Comparison of ENCODE assay signal across 15 cellular contexts in the genomic region with DNA sequence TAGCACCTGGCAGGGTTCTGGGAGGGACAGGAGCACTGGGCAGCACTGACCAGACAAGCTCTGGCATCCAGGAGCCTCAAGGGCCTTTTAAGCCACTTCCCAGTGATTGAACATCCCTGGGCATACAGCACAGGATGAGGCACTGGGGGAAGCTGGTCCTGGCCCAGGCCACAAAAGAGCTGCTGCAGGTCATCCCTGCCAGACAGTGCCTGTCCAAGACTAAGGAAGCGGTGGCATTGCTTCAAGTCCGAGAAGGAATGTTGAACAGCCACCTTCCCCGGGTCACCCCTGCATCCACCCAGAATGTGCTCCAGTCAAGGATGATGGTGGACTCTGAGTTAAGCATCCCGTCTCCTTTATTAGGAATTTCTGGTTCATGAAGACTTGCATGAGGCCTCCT. TPM values are rescaled to one million over a fixed set of nuclear protein-coding genes. Genes with fewer than 3 reads are reported as not detected.
DNase-seq lines count a peak whose midpoint lies in the region; ATAC-seq and TF ChIP-seq lines count a peak whose summit lies in the region.
"Had no signal": no experiment of that assay in that cellular context is flagged by ENCODE, and none has a peak within 500 bp of the region (broad histone marks: within the 10 kb centered on the region; RNA-seq: fewer than 3 reads in every experiment).

No MANE protein-coding gene starts in this region.

- H3K4me3 ChIP-seq in Karpas-422 (ENCODE audit: low read length) (no peak overlapping the region), neural progenitor cell (no peak overlapping the region), BE2C (ENCODE audit: low read depth, low read length) (no peak overlapping the region)

- H3K79me2 ChIP-seq in Karpas-422 (ENCODE audit: low read length) (peaks cover 16% of the 10 kb centered on the region), neural progenitor cell (ENCODE audit: low read depth) (no peaks in the 10 kb centered on the region)

- no peaks in the 10 kb centered on the region for H3K9me2 ChIP-seq in Karpas-422 (replicated peaks; ENCODE audit: insufficient read depth, low read length)

- H3K4me2 ChIP-seq in Karpas-422 (ENCODE audit: low read depth, low read length, poor library complexity, severe bottlenecking) (no peak overlapping the region), neural progenitor cell (no peak overlapping the region)

- intact Hi-C loops in activated CD4-positive, alpha-beta T cell treated with anti-CD3 and anti-CD28 coated beads, Interleukin-2, amount 10 ng/mL, durations not matched to agents 24 days and 14 days (cut with micrococcal nuclease): no loop called here

- peak overlapping the region; percentile 37 for H3K4me3 Mint-ChIP-seq in activated CD4-positive, alpha-beta T cell treated with anti-CD3 and anti-CD28 coated beads, Interleukin-2, amount 10 ng/mL, durations not matched to agents 24 days and 14 days
- peak overlapping the region; percentile 25 for H3K4me3 Mint-ChIP-seq in activated naive CD8-positive, alpha-beta T cell treated with anti-CD3 and anti-CD28 coated beads for 36 hours
- peak overlapping the region; percentile 94 for H3K4me3 Mint-ChIP-seq in neural progenitor cell

- H3K9me3 Mint-ChIP-seq in activated CD4-positive, alpha-beta T cell treated with anti-CD3 and anti-CD28 coated beads, Interleukin-2, amount 10 ng/mL, durations not matched to agents 24 days and 14 days: no peaks in the 10 kb centered on the region
- no peaks in the 10 kb centered on the region for H3K9me3 Mint-ChIP-seq in activated naive CD8-positive, alpha-beta T cell treated with anti-CD3 and anti-CD28 coated beads for 36 hours
- no peaks in the 10 kb centered on the region for H3K9me3 Mint-ChIP-seq in neural progenitor cell
- H3K9me3 Mint-ChIP-seq: naive B cell had no signal

- H3K27me3 Mint-ChIP-seq in activated CD4-positive, alpha-beta T cell treated with anti-CD3 and anti-CD28 coated beads, Interleukin-2, amount 10 ng/mL, durations not matched to agents 24 days and 14 days: no peaks in the 10 kb centered on the region
- H3K27me3 Mint-ChIP-seq in activated naive CD8-positive, alpha-beta T cell treated with anti-CD3 and anti-CD28 coated beads for 36 hours: no peaks in the 10 kb centered on the region
- H3K27me3 Mint-ChIP-seq in neural progenitor cell (ENCODE audit: insufficient read depth, low read depth): no peaks in the 10 kb centered on the region
- H3K27me3 Mint-ChIP-seq: naive B cell had no signal

- H3K36me3 ChIP-seq in Karpas-422 (ENCODE audit: insufficient read depth, low read length) (peaks cover 4% of the 10 kb centered on the region; the same call in 1 of the 2 replicates), neural progenitor cell (no peaks in the 10 kb centered on the region), BE2C (peaks cover 38% of the 10 kb centered on the region)

- H3K36me3 Mint-ChIP-seq in activated CD4-positive, alpha-beta T cell treated with anti-CD3 and anti-CD28 coated beads, Interleukin-2, amount 10 ng/mL, durations not matched to agents 24 days and 14 days (ENCODE audit: low read depth): peaks cover 43% of the 10 kb centered on the region
- peaks cover 13% of the 10 kb centered on the region for H3K36me3 Mint-ChIP-seq in activated naive CD8-positive, alpha-beta T cell treated with anti-CD3 and anti-CD28 coated beads for 36 hours
- H3K36me3 Mint-ChIP-seq in neural progenitor cell: peaks cover 7% of the 10 kb centered on the region

- H3K27ac ChIP-seq in Karpas-422 (ENCODE audit: low read length): 0 out of 2 replicates have a peak overlapping the region, but pooled peaks have one; percentile 8
- no peak overlapping the region for H3K27ac ChIP-seq in neural progenitor cell

- no peak for ATAC-seq in GM18511 (IDR thresholded peaks at IDR 0.05; ENCODE audit: unreplicated experiment)
- ATAC-seq: left lobe of liver had no signal

- TF ChIP-seq CTCF in neural progenitor cell (IDR thresholded peaks at IDR 0.05) (no peak), BE2C (IDR thresholded peaks at IDR 0.05; ENCODE audit: low read depth, low read length) (no peak)

- no peaks in the 10 kb centered on the region for H3K9me3 ChIP-seq in Karpas-422 (ENCODE audit: low read length)
- H3K9me3 ChIP-seq in neural progenitor cell (ENCODE audit: low read depth): no peaks in the 10 kb centered on the region
- no peaks in the 10 kb centered on the region for H3K9me3 ChIP-seq in BE2C

- peaks cover 22% of the 10 kb centered on the region for H3K4me1 Mint-ChIP-seq in activated CD4-positive, alpha-beta T cell treated with anti-CD3 and anti-CD28 coated beads, Interleukin-2, amount 10 ng/mL, durations not matched to agents 24 days and 14 days
- peaks cover 18% of the 10 kb centered on the region for H3K4me1 Mint-ChIP-seq in activated naive CD8-positive, alpha-beta T cell treated with anti-CD3 and anti-CD28 coated beads for 36 hours
- peaks cover 12% of the 10 kb centered on the region for H3K4me1 Mint-ChIP-seq in neural progenitor cell

- H3K27me3 ChIP-seq in Karpas-422 (ENCODE audit: low read length) (no peaks in the 10 kb centered on the region), neural progenitor cell (no peaks in the 10 kb centered on the region), BE2C (no peaks in the 10 kb centered on the region)

- H3K9ac ChIP-seq in Karpas-422 (ENCODE audit: low read length): peak overlapping the region; percentile 26; the same call in 1 of the 2 replicates
- no peak overlapping the region for H3K9ac ChIP-seq in neural progenitor cell

- no peak overlapping the region for H3K27ac Mint-ChIP-seq in activated CD4-positive, alpha-beta T cell treated with anti-CD3 and anti-CD28 coated beads, Interleukin-2, amount 10 ng/mL, durations not matched to agents 24 days and 14 days
- H3K27ac Mint-ChIP-seq in activated naive CD8-positive, alpha-beta T cell treated with anti-CD3 and anti-CD28 coated beads for 36 hours: no peak overlapping the region
- no peak overlapping the region for H3K27ac Mint-ChIP-seq in neural progenitor cell

- no peaks in the 10 kb centered on the region for H4K20me1 ChIP-seq in Karpas-422 (ENCODE audit: insufficient read depth, low read depth, low read length)
- H4K20me1 ChIP-seq in neural progenitor cell (ENCODE audit: low read depth): peaks cover 5% of the 10 kb centered on the region

- no peaks in the 10 kb centered on the region for H3F3A ChIP-seq in neural progenitor cell (ENCODE audit: low read depth)

- no peak for DNase-seq in activated CD4-positive, alpha-beta T cell treated with anti-CD3 and anti-CD28 coated beads, Interleukin-2, amount 10 ng/mL, durations not matched to agents 24 days and 14 days
- DNase-seq in activated CD4-positive, alpha-beta T cell treated with anti-CD3 and anti-CD28 coated beads, Interleukin-2, amount 50 U/mL, for 1 hour: no peak
- DNase-seq in Karpas-422: no peak
- DNase-seq in activated naive CD8-positive, alpha-beta T cell treated with anti-CD3 and anti-CD28 coated beads for 36 hours: no peak
- no peak for DNase-seq in neural progenitor cell (ENCODE audit: low spot score)
- no peak for DNase-seq in BE2C
- DNase-seq in Kasumi-1 (lab: John Stamatoyannopoulos, UW): no peak
- DNase-seq: activated CD4-positive, CD25-positive, alpha-beta regulatory T cell; effector memory CD4-positive, alpha-beta T cell; naive B cell; NCI-H2029; retina had no signal

- H2AFZ ChIP-seq in Karpas-422 (ENCODE audit: low read length): no peak overlapping the region
- H2AFZ ChIP-seq in neural progenitor cell (replicated peaks): no peak overlapping the region

- peaks cover 27% of the 10 kb centered on the region for H3K4me1 ChIP-seq in Karpas-422 (ENCODE audit: low read length)
- peaks cover 5% of the 10 kb centered on the region for H3K4me1 ChIP-seq in neural progenitor cell
- peaks cover 8% of the 10 kb centered on the region; the same call in 1 of the 2 replicates for H3K4me1 ChIP-seq in BE2C

RNA-seq across cellular contexts. Expression of gene OSBPL7, which starts 1.2 kb away (rescaled TPM):
- total RNA-seq in activated CD4-positive, alpha-beta T cell treated with anti-CD3 and anti-CD28 coated beads, Interleukin-2, amount 10 ng/mL, durations not matched to agents 24 days and 14 days: 18.1 and 18.4 TPM in 2 replicates
- 11.1 and 21.9 TPM in 2 replicates for total RNA-seq in Karpas-422 (2014; rRNA removed; shearing (Covaris generic); ENCODE audit: low replicate concordance)
- 10 to 100 TPM; 12.1 to 12.5 TPM for total RNA-seq in activated naive CD8-positive, alpha-beta T cell treated with anti-CD3 and anti-CD28 coated beads for 36 hours
- 5.1 and 10.8 TPM in 2 replicates for total RNA-seq in neural progenitor cell (ENCODE audit: low replicate concordance)
- polyA plus RNA-seq in BE2C (2012; ENCODE audit: insufficient read depth, insufficient read length, low read depth): 17.3 TPM

RNA-seq across cellular contexts. Expression of gene MRPL10, which starts 8.6 kb away (rescaled TPM):
- 55.0 and 58.3 TPM in 2 replicates for total RNA-seq in activated CD4-positive, alpha-beta T cell treated with anti-CD3 and anti-CD28 coated beads, Interleukin-2, amount 10 ng/mL, durations not matched to agents 24 days and 14 days
- 38.2 and 50.3 TPM in 2 replicates for total RNA-seq in Karpas-422 (2014; rRNA removed; shearing (Covaris generic); ENCODE audit: low replicate concordance)
- total RNA-seq in activated naive CD8-positive, alpha-beta T cell treated with anti-CD3 and anti-CD28 coated beads for 36 hours: 10 to 100 TPM; 70.0 to 75.2 TPM
- 48.2 and 63.3 TPM in 2 replicates for total RNA-seq in neural progenitor cell (ENCODE audit: low replicate concordance)
- polyA plus RNA-seq in BE2C (2012; ENCODE audit: insufficient read depth, insufficient read length, low read depth): 120 TPM

RNA-seq across cellular contexts. Expression of gene LRRC46, which starts 8.7 kb away (rescaled TPM):
- total RNA-seq in activated CD4-positive, alpha-beta T cell treated with anti-CD3 and anti-CD28 coated beads, Interleukin-2, amount 10 ng/mL, durations not matched to agents 24 days and 14 days: 0.33 and 0.44 TPM in 2 replicates
- total RNA-seq in Karpas-422 (2014; rRNA removed; shearing (Covaris generic); ENCODE audit: low replicate concordance): 2.8 TPM in 1 of 2 replicates, not detected in the other
- total RNA-seq in activated naive CD8-positive, alpha-beta T cell treated with anti-CD3 and anti-CD28 coated beads for 36 hours: under 1 TPM; 0.46 to 0.68 TPM
- total RNA-seq in neural progenitor cell (ENCODE audit: low replicate concordance): 0.06 and 0.12 TPM in 2 replicates
- 0.51 TPM for polyA plus RNA-seq in BE2C (2012; ENCODE audit: insufficient read depth, insufficient read length, low read depth)
- total RNA-seq: bronchial epithelial cell had no signal

RNA-seq across cellular contexts. Expression of gene SCRN2, which starts 18.3 kb away (rescaled TPM):
- 24.3 and 24.8 TPM in 2 replicates for total RNA-seq in activated CD4-positive, alpha-beta T cell treated with anti-CD3 and anti-CD28 coated beads, Interleukin-2, amount 10 ng/mL, durations not matched to agents 24 days and 14 days
- total RNA-seq in Karpas-422 (2014; rRNA removed; shearing (Covaris generic); ENCODE audit: low replicate concordance): 37.7 and 63.5 TPM in 2 replicates
- total RNA-seq in activated naive CD8-positive, alpha-beta T cell treated with anti-CD3 and anti-CD28 coated beads for 36 hours: 10 to 100 TPM; 15.3 to 17.1 TPM
- total RNA-seq in neural progenitor cell (ENCODE audit: low replicate concordance): 29.8 and 61.3 TPM in 2 replicates
- 41.0 TPM for polyA plus RNA-seq in BE2C (2012; ENCODE audit: insufficient read depth, insufficient read length, low read depth)

RNA-seq across cellular contexts. Expression of gene SP6, which starts 28.2 kb away (rescaled TPM):
- 0.05 TPM in 2 replicates for total RNA-seq in activated CD4-positive, alpha-beta T cell treated with anti-CD3 and anti-CD28 coated beads, Interleukin-2, amount 10 ng/mL, durations not matched to agents 24 days and 14 days
- total RNA-seq in Karpas-422 (2014; rRNA removed; shearing (Covaris generic); ENCODE audit: low replicate concordance): 0.04 TPM in 1 of 2 replicates, not detected in the other
- total RNA-seq in activated naive CD8-positive, alpha-beta T cell treated with anti-CD3 and anti-CD28 coated beads for 36 hours: not detected
- total RNA-seq in neural progenitor cell (ENCODE audit: low replicate concordance): 0.04 and 0.65 TPM in 2 replicates
- 0.79 TPM for polyA plus RNA-seq in BE2C (2012; ENCODE audit: insufficient read depth, insufficient read length, low read depth)

Comparison
In these comparisons a context has a peak if more than half of its experiments do, and no peak if none do; other contexts are left out.
1. H3K4me3 Mint-ChIP-seq: peak in every context shown above with its lines; median percentile 94 in neural progenitor cell; 37 in activated CD4-positive, alpha-beta T cell treated with anti-CD3 and anti-CD28 coated beads, Interleukin-2, amount 10 ng/mL, durations not matched to agents 24 days and 14 days; 25 in activated naive CD8-positive, alpha-beta T cell treated with anti-CD3 and anti-CD28 coated beads for 36 hours.